19 cellular contexts compared by ENCODE assay signal in the genomic region with DNA sequence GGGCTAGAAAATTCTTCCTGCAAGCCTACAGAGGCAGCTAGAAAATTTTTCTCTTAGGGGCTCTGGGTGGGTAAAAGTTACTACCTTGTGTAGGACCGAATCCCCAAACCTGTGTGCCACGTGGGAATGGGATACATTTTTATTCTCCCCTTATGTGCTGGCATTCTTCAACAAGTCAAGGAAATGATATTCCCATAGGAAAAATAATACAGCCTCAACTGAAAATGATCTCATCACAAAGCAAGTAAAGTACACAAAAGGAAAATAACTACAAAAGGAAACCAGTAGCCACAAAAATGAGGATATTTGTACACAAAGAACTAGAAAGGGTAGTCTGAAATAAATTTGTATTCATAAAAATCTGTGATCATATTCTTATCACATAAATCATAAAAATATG.
A peak's percentile ranks its signal among the peaks of the same experiment; 100 is the strongest.
DNase-seq lines count a peak whose midpoint lies in the region; ATAC-seq, FAIRE-seq and TF ChIP-seq lines count a peak whose summit lies in the region.
"Had no signal": no experiment of that assay in that cellular context is flagged by ENCODE, and none has a peak within 500 bp of the region (broad histone marks: within the 10 kb centered on the region; RNA-seq: fewer than 3 reads in every experiment).

No MANE protein-coding gene starts in this region.

- DNase-seq in PC-9 (no peak), endothelial cell of umbilical vein (ENCODE audit: low read depth, low spot score) (no peak), osteoblast (ENCODE audit: insufficient read length, low spot score, missing footprints) (no peak)
- DNase-seq in stimulated activated CD4-positive, alpha-beta T cell treated with anti-CD3 and anti-CD28 coated beads, Interleukin-15, amount 100 ng/mL, for 24 hours: no peak
- DNase-seq: CD4-positive, CD25-positive, alpha-beta regulatory T cell; DMS79 treated with DMSO at 0.1 percent for 48 hours; H9; MV-4-11; NCI-H1105 treated with DMSO at 0.1 percent for 48 hours; NCI-H2081; NCI-H2171; NCI-H526 treated with DMSO at 0.1 percent for 48 hours; SHP77 had no signal

- no peak for TF ChIP-seq POLR2A in endothelial cell of umbilical vein (IDR thresholded peaks at IDR 0.05; ENCODE audit: low read depth, low read length)
- TF ChIP-seq POLR2A in GM18505 (IDR thresholded peaks at IDR 0.05; ENCODE audit: borderline replicate concordance, extremely low read depth, insufficient read depth, insufficient read length): no peak

- no peak overlapping the region for H3K4me3 ChIP-seq in HEK293 (ENCODE audit: low read depth, low read length)
- no peak overlapping the region for H3K4me3 ChIP-seq in PC-9
- no peak overlapping the region for H3K4me3 ChIP-seq in endothelial cell of umbilical vein (replicated peaks in 1 of 3; ENCODE audit: insufficient read depth in 1 of 3, low read depth in 1 of 3, low read length in 3 of 3)
- no peak overlapping the region for H3K4me3 ChIP-seq in osteoblast (ENCODE audit: insufficient read depth, low read length)
- H3K4me3 ChIP-seq: GM12878, SK-N-MC had no signal

- FAIRE-seq in endothelial cell of umbilical vein (lab: Jason Lieb, UNC): no peak
- FAIRE-seq: GM12878, HTR-8/SVneo had no signal

- H3K27ac ChIP-seq in HEK293 (ENCODE audit: extremely low read depth, low read depth, low read length) (no peak overlapping the region; the same call in 1 of the 2 replicates), PC-9 (no peak overlapping the region), endothelial cell of umbilical vein (ENCODE audit: insufficient read depth, low read depth, low read length) (no peak overlapping the region), osteoblast (ENCODE audit: low read depth, low read length) (no peak overlapping the region)
- H3K27ac ChIP-seq: SK-N-MC had no signal

- H3K27me3 ChIP-seq in PC-9 (ENCODE audit: insufficient read depth, low read depth) (no peaks in the 10 kb centered on the region), endothelial cell of umbilical vein (ENCODE audit: control insufficient read depth in 2 of 2, insufficient read depth in 2 of 2, low read length in 2 of 2) (no peaks in the 10 kb centered on the region), osteoblast (ENCODE audit: insufficient read depth, low read length) (no peaks in the 10 kb centered on the region)

- intact Hi-C loops in PC-9 (cut with micrococcal nuclease; ENCODE audit: unreplicated experiment) (no loop called here), endothelial cell of umbilical vein (cut with micrococcal nuclease) (no loop called here)

- H3K4me2 ChIP-seq in PC-9 (no peak overlapping the region), endothelial cell of umbilical vein (ENCODE audit: insufficient read depth, low read length) (no peak overlapping the region), osteoblast (ENCODE audit: insufficient read depth, low read length) (no peak overlapping the region)

- POLR2A ChIA-PET in HEK293 (lab: Yijun Ruan, JAX) (no interaction called here), PC-9 (lab: Charles Lee; ENCODE audit: unreplicated experiment) (no interaction called here), endothelial cell of umbilical vein (lab: Charles Lee) (no interaction called here)

- peaks cover 8% of the 10 kb centered on the region; the same call in 1 of the 2 replicates for H3F3A ChIP-seq in PC-9 (ENCODE audit: insufficient read depth, low read depth)

- H3K4me1 ChIP-seq in HEK293 (ENCODE audit: control insufficient read depth, insufficient read depth, low read length): peaks cover 30% of the 10 kb centered on the region
- H3K4me1 ChIP-seq in PC-9 (replicated peaks; ENCODE audit: insufficient read depth): 0 out of 2 replicates have a peak, but pooled peaks cover 9% of the 10 kb centered on the region
- H3K4me1 ChIP-seq in endothelial cell of umbilical vein (ENCODE audit: control insufficient read depth, extremely low read depth, insufficient read depth, low read length): peaks cover 4% of the 10 kb centered on the region
- H3K4me1 ChIP-seq in osteoblast (ENCODE audit: insufficient read depth, low read length): peaks cover 20% of the 10 kb centered on the region

- H3K9me3 ChIP-seq in HEK293 (ENCODE audit: control insufficient read depth, insufficient read depth, low read depth, low read length): no peaks in the 10 kb centered on the region
- peaks cover 4% of the 10 kb centered on the region; the same call in 1 of the 2 replicates for H3K9me3 ChIP-seq in PC-9 (ENCODE audit: insufficient read depth, low read depth)
- H3K9me3 ChIP-seq in endothelial cell of umbilical vein (replicated peaks; ENCODE audit: control insufficient read depth, insufficient read depth, low read length): no peaks in the 10 kb centered on the region
- H3K9me3 ChIP-seq in osteoblast (ENCODE audit: low read depth, low read length): no peaks in the 10 kb centered on the region

- H3K9me2 ChIP-seq in PC-9 (ENCODE audit: insufficient read depth): no peaks in the 10 kb centered on the region

- dilution Hi-C loops in endothelial cell of umbilical vein (cut with MboI; ENCODE audit: extremely low pct_ligation_motif_present, low sequenced_read_pairs): no loop called here

- TF ChIP-seq CTCF in HEK293 (tag by site-specific recombination; IDR thresholded peaks at IDR 0.05) (no peak), PC-9 (conservative IDR thresholded peaks at IDR 0.05) (no peak), endothelial cell of umbilical vein (IDR thresholded peaks at IDR 0.05; ENCODE audit: extremely low read depth in 1 of 2, insufficient read depth in 1 of 2, low read depth in 1 of 2, low read length in 2 of 2) (no peak), osteoblast (IDR thresholded peaks at IDR 0.05; ENCODE audit: extremely low read depth, low read depth, low read length) (no peak)

- no peak for ATAC-seq in HG03025 (IDR thresholded peaks at IDR 0.05; ENCODE audit: low FRiP score, unreplicated experiment)
- no peak for ATAC-seq in GM18505 (IDR thresholded peaks at IDR 0.05; ENCODE audit: unreplicated experiment)
- ATAC-seq: GM12878 had no signal

- no peaks in the 10 kb centered on the region for H3K9me1 ChIP-seq in endothelial cell of umbilical vein (replicated peaks; ENCODE audit: control insufficient read depth, extremely low read depth, insufficient read depth, low read length)

- H2AFZ ChIP-seq in PC-9 (peak overlapping the region; percentile 17; the same call in 1 of the 2 replicates), endothelial cell of umbilical vein (ENCODE audit: low read depth, low read length) (peak overlapping the region; percentile 51), osteoblast (ENCODE audit: low read length) (peak overlapping the region; percentile 10)

- CTCF ChIA-PET in HEK293 (lab: Yijun Ruan, JAX): no interaction called here
- CTCF ChIA-PET in PC-9 (lab: Charles Lee): no interaction called here
- CTCF ChIA-PET in endothelial cell of umbilical vein (lab: Charles Lee): no interaction called here

- no peaks in the 10 kb centered on the region for H3K79me2 ChIP-seq in PC-9 (ENCODE audit: low read depth)
- no peaks in the 10 kb centered on the region for H3K79me2 ChIP-seq in endothelial cell of umbilical vein (ENCODE audit: control insufficient read depth, insufficient read depth, low read length)
- no peaks in the 10 kb centered on the region for H3K79me2 ChIP-seq in osteoblast (ENCODE audit: insufficient read depth, low read length)

- BruUV-seq in PC-9 (replicated peaks; lab: Mats Ljungman, UMichigan): no TSS peak
- no TSS peak for BruUV-seq in endothelial cell of umbilical vein (replicated peaks; lab: Mats Ljungman, UMichigan)

- no peak overlapping the region for H3K9ac ChIP-seq in endothelial cell of umbilical vein (replicated peaks; ENCODE audit: extremely low read depth, insufficient read depth, low read length)

- no peaks in the 10 kb centered on the region for H3K36me3 ChIP-seq in HEK293 (ENCODE audit: control insufficient read depth in 2 of 2, insufficient read depth in 1 of 2, low read length in 2 of 2)
- no peaks in the 10 kb centered on the region for H3K36me3 ChIP-seq in PC-9 (ENCODE audit: low read depth)
- no peaks in the 10 kb centered on the region for H3K36me3 ChIP-seq in endothelial cell of umbilical vein (ENCODE audit: control insufficient read depth in 2 of 2, extremely low read depth in 1 of 2, insufficient read depth in 2 of 2, low read length in 2 of 2)
- no peaks in the 10 kb centered on the region for H3K36me3 ChIP-seq in osteoblast (ENCODE audit: insufficient read depth, low read length)

- H4K20me1 ChIP-seq in PC-9 (ENCODE audit: insufficient read depth) (no peaks in the 10 kb centered on the region), endothelial cell of umbilical vein (replicated peaks; ENCODE audit: control insufficient read depth, extremely low read depth, insufficient read depth, low read length) (no peaks in the 10 kb centered on the region), osteoblast (ENCODE audit: insufficient read depth, low read length) (no peaks in the 10 kb centered on the region)

TF ChIP-seq in HEK293, 187 proteins besides CTCF, POLR2A, EP300 and RAD21 (continues in another document):
- TF ChIP-seq ZNF433 (tag by site-specific recombination; IDR thresholded peaks at IDR 0.05; ENCODE audit: low read depth): no peak

TF ChIP-seq in endothelial cell of umbilical vein, 7 proteins besides CTCF, POLR2A, EP300 and RAD21:
- TF ChIP-seq EZH2 (IDR thresholded peaks at IDR 0.05; ENCODE audit: borderline replicate concordance, low read depth, low read length, severe bottlenecking): no peak
- TF ChIP-seq MAX (IDR thresholded peaks at IDR 0.05; ENCODE audit: insufficient read depth, insufficient read length): no peak
- no peak for TF ChIP-seq MYC (IDR thresholded peaks at IDR 0.05; ENCODE audit: low read depth, low read length)
- no peak for TF ChIP-seq FOS (IDR thresholded peaks at IDR 0.05; ENCODE audit: borderline replicate concordance, insufficient read depth, low read length)
- no peak for TF ChIP-seq JUN (IDR thresholded peaks at IDR 0.05; ENCODE audit: borderline replicate concordance, insufficient read depth, insufficient read length, low read depth)
- TF ChIP-seq GATA2 (IDR thresholded peaks at IDR 0.05; ENCODE audit: insufficient read depth, insufficient read length, low read depth, low read length): no peak
- no peak for TF ChIP-seq POLR2AphosphoS5 (IDR thresholded peaks at IDR 0.05; ENCODE audit: insufficient read depth, low read depth, low read length)
TF ChIP-seq in endothelial cell of umbilical vein: peak in this region for 0.
